Comparison of ENCODE assay signal across 11 cellular contexts in genomic region chr3:108301695-108302404, GRCh38. TPM values are rescaled to one million over a fixed set of nuclear protein-coding genes. Genes with fewer than 3 reads are reported as not detected.
DNase-seq lines count a peak whose midpoint lies in the region; ATAC-seq, FAIRE-seq and TF ChIP-seq lines count a peak whose summit lies in the region.
"Had no signal": no experiment of that assay in that cellular context is flagged by ENCODE, and none has a peak within 500 bp of the region (broad histone marks: within the 10 kb centered on the region; RNA-seq: fewer than 3 reads in every experiment).

No MANE protein-coding gene starts in this region.

- H3K27ac ChIP-seq in GM12878 (ENCODE audit: control insufficient read depth, insufficient read depth) = no peak overlapping the region
- H3K27ac ChIP-seq: SK-N-MC had no signal

- POLR2A ChIA-PET in GM12878 (lab: Charles Lee) = no interaction called here

- FAIRE-seq in GM12878 (lab: Jason Lieb, UNC) = no peak

- peak overlapping the region; percentile 59 for H3K4me3 Mint-ChIP-seq in Calu3 (ENCODE audit: low read depth, unreplicated experiment)

- TF ChIP-seq POLR2A in GM12878 (IDR thresholded peaks at IDR 0.05; ENCODE audit: low read depth, low read length) (no peak), lower leg skin (IDR thresholded peaks at IDR 0.05) (no peak)

- no peak overlapping the region for H3K9ac ChIP-seq in GM12878 (ENCODE audit: control insufficient read depth, insufficient read depth, low read length)

- no peaks in the 10 kb centered on the region for H3K79me2 ChIP-seq in GM12878 (ENCODE audit: control insufficient read depth, insufficient read depth, low read length)

- H3K36me3 ChIP-seq in GM12878 (ENCODE audit: control insufficient read depth in 2 of 2, insufficient read depth in 2 of 2, low read length in 1 of 2) = no peaks in the 10 kb centered on the region

- no peaks in the 10 kb centered on the region for H3K36me3 Mint-ChIP-seq in Calu3 (ENCODE audit: insufficient read depth, unreplicated experiment)

- CTCF ChIA-PET in Calu3 (lab: Charles Lee) = no interaction called here
- CTCF ChIA-PET in GM12878 (lab: Yijun Ruan, JAX) = interaction anchor here (1.5 kb wide), 1 partner anchor 148 kb away, joined by 5 read pairs; no protein-coding TSS in a partner anchor

- no peak overlapping the region for H3K4me3 ChIP-seq in GM12878
- H3K4me3 ChIP-seq in lower leg skin (ENCODE audit: low read depth, poor library complexity, severe bottlenecking) = no peak overlapping the region
- H3K4me3 ChIP-seq: mucosa of descending colon, SK-N-MC had no signal

- TF ChIP-seq EP300 in GM12878 (IDR thresholded peaks at IDR 0.05; ENCODE audit: borderline replicate concordance in 1 of 2, control insufficient read depth in 1 of 2, low read depth in 2 of 2, low read length in 2 of 2) = no peak

- 61% methylated on average over 5 of the region's 5 CpGs for WGBS in GM12878 (ENCODE audit: insufficient coverage, insufficient replicate concordance, low lambda C conversion rate, missing lambda C conversion rate)
- 64 to 69% methylated on average over 5 of the region's 5 CpGs for WGBS in lower leg skin, 2 donors

- no peak overlapping the region; the same call in 1 of the 2 replicates for H2AFZ ChIP-seq in GM12878 (ENCODE audit: control insufficient read depth, low read depth, low read length)

- H3K27me3 Mint-ChIP-seq in Calu3 (ENCODE audit: unreplicated experiment) = no peaks in the 10 kb centered on the region

- TF ChIP-seq CTCF in Calu3 (IDR thresholded peaks at IDR 0.05; ENCODE audit: unreplicated experiment) (no peak), GM12878 (IDR thresholded peaks at IDR 0.05 in 2 of 3, conservative IDR thresholded peaks at IDR 0.05 in 1 of 3; ENCODE audit: control insufficient read depth in 2 of 3, extremely low read depth in 1 of 3, insufficient read depth in 1 of 3, low read depth in 3 of 3, low read length in 3 of 3) (no peak), lower leg skin (IDR thresholded peaks at IDR 0.05) (no peak)

- no peak for TF ChIP-seq RAD21 in GM12878 (IDR thresholded peaks at IDR 0.05; ENCODE audit: insufficient read depth, low read depth, low read length)

- ATAC-seq in GM21367 (IDR thresholded peaks at IDR 0.05; ENCODE audit: unreplicated experiment) = peak; percentile 64
- peak; percentile 80 for ATAC-seq in GM12878
- ATAC-seq in GM21737 (IDR thresholded peaks at IDR 0.05; ENCODE audit: unreplicated experiment) = no peak
- ATAC-seq: mucosa of descending colon had no signal

- intact Hi-C loops in Calu3 (cut with micrococcal nuclease; ENCODE audit: unreplicated experiment) (loop anchor here (2.0 to 10.0 kb wide), 3 partner anchors 79 to 367 kb away; partner anchors contain the start of gene IFT57), GM12878 (cut with micrococcal nuclease; ENCODE audit: unreplicated experiment) (no loop called here), lower leg skin (cut with DNase I; ENCODE audit: low total_unique reads) (no loop called here)

- H3K27ac Mint-ChIP-seq in Calu3 (ENCODE audit: unreplicated experiment) = peak overlapping the region; percentile 91

- no TSS peak for BruUV-seq in Calu3 (replicated peaks; lab: Mats Ljungman, UMichigan)
- BruUV-seq in GM12878 (replicated peaks; lab: Mats Ljungman, UMichigan) = no TSS peak

- peaks cover 78% of the 10 kb centered on the region for H3K4me1 Mint-ChIP-seq in Calu3 (ENCODE audit: low read depth, unreplicated experiment)

- H3K4me1 ChIP-seq in GM12878 (ENCODE audit: control insufficient read depth, insufficient read depth, low read length) = no peaks in the 10 kb centered on the region

- H4K20me1 ChIP-seq in GM12878 (ENCODE audit: control insufficient read depth, insufficient read depth) = no peaks in the 10 kb centered on the region

- RAD21 ChIA-PET in GM12878 (lab: Charles Lee; ENCODE audit: unreplicated experiment) = interaction anchor here (0.9 to 2.4 kb wide), 3 partner anchors 8 to 178 kb away, joined by 3 to 9 read pairs (median 5); no protein-coding TSS in a partner anchor

- no peaks in the 10 kb centered on the region for H3K27me3 ChIP-seq in GM12878 (replicated peaks in 1 of 2; ENCODE audit: control insufficient read depth in 2 of 2, insufficient read depth in 2 of 2, low read length in 1 of 2)

- H3K9me3 Mint-ChIP-seq in Calu3 (ENCODE audit: low read depth, unreplicated experiment) = no peaks in the 10 kb centered on the region

- in situ Hi-C loops in GM12878 (cut with MboI) = no loop called here

- DNase-seq in Calu3 = no peak
- DNase-seq in M059J (ENCODE audit: low read depth) = peak; percentile 27
- DNase-seq in GM12878 (ENCODE audit: low read depth, low spot score) = no peak
- DNase-seq in DMS79 (lab: John Stamatoyannopoulos, UW) = no peak
- no peak for DNase-seq in lower leg skin (ENCODE audit: low spot score in 2 of 2)
- no peak for DNase-seq in SHP77 treated with DMSO at 0.1 percent for 48 hours (lab: John Stamatoyannopoulos, UW)
- DNase-seq: mucosa of descending colon had no signal

- SMC1A ChIA-PET in GM12878 (lab: Charles Lee; ENCODE audit: uncharacterized antibody, unreplicated experiment) = interaction anchor here (0.8 to 1.0 kb wide), 2 partner anchors 79 to 98 kb away, joined by 3 read pairs; no protein-coding TSS in a partner anchor

- no peak overlapping the region for H3K4me2 ChIP-seq in GM12878 (ENCODE audit: control insufficient read depth, insufficient read depth)

- no peaks in the 10 kb centered on the region for H3K9me3 ChIP-seq in GM12878 (replicated peaks; ENCODE audit: control insufficient read depth, insufficient read depth, low read length)
- H3K9me3 ChIP-seq: mucosa of descending colon had no signal

TF ChIP-seq in GM12878, 131 proteins besides CTCF, POLR2A, EP300 and RAD21:
- TF ChIP-seq CHD1 (IDR thresholded peaks at IDR 0.05; ENCODE audit: low read depth, low read length) (no peak), RUNX3 (IDR thresholded peaks at IDR 0.05; ENCODE audit: low read length) (peak; percentile 52; the same call in 1 of the 2 replicates), HSF1 (IDR thresholded peaks at IDR 0.05; ENCODE audit: low read depth, low read length) (no peak)

RNA-seq across cellular contexts. Expression of gene HHLA2, which starts 5.5 kb away (rescaled TPM):
- total RNA-seq in Calu3 (2022) (5.8 and 7.2 TPM in 2 replicates), GM12878 (2014; rRNA removed) (0.11 and 0.16 TPM in 2 replicates), GM12878 (2014; rRNA removed; fragmentation: Illumina TruSeq; extraction: Trizol) (0.31 and 0.37 TPM in 2 replicates), GM12878 (2021) (0.11 and 0.18 TPM in 2 replicates), lower leg skin (not detected)
- not detected in 2 replicates for total RNA-seq in M059J (2014; rRNA removed; shearing (Covaris generic))
- 4.8 and 6.2 TPM in 2 replicates for total RNA-seq in GM12878 (2013; cell fraction: nucleolus; rRNA removed)
- polyA plus RNA-seq in GM12878 (2011; ENCODE audit: low read depth) = 0.42 TPM
- polyA plus RNA-seq in GM12878 (2011; rRNA removed) (1.3 and 1.6 TPM in 2 replicates), GM12878 (2014; fragmentation: Illumina TruSeq; extraction: Trizol) (0.28 and 0.52 TPM in 2 replicates), GM12878 (2014; fragmentation: Nextera tagmentation; extraction: Ambion mirVana) (under 1 TPM in 1 of 2 experiments, not detected in 1; 0.27 TPM), GM12878 (2014; rRNA removed) (0.16 and 0.32 TPM in 2 replicates), GM12878 (2016; fragmentation: Nextera tagmentation; extraction: Ambion mirVana) (under 1 TPM; 0.23 to 0.54 TPM)
- 0.22 and 0.32 TPM in 2 replicates for polyA plus RNA-seq in GM12878 (2011; cell fraction: cytosol; rRNA removed)
- 1.7 and 2.8 TPM in 2 replicates for polyA plus RNA-seq in GM12878 (2011; cell fraction: nucleus; rRNA removed)
- 0.45 and 1.1 TPM in 2 replicates for polyA plus RNA-seq in GM12878 (2012)
- 0.21 and 0.66 TPM in 2 replicates for polyA minus RNA-seq in GM12878 (2011; rRNA and poly(A)+ RNA removed)
- not detected in 2 replicates for polyA minus RNA-seq in GM12878 (2011; cell fraction: cytosol; rRNA and poly(A)+ RNA removed)
- 0.48 TPM in 2 replicates for polyA minus RNA-seq in GM12878 (2011; cell fraction: nucleus; rRNA and poly(A)+ RNA removed)
- total RNA-seq: fibroblast of villous mesenchyme had no signal
